Comparison of ENCODE assay signal across 1 cellular context in the genomic region with DNA sequence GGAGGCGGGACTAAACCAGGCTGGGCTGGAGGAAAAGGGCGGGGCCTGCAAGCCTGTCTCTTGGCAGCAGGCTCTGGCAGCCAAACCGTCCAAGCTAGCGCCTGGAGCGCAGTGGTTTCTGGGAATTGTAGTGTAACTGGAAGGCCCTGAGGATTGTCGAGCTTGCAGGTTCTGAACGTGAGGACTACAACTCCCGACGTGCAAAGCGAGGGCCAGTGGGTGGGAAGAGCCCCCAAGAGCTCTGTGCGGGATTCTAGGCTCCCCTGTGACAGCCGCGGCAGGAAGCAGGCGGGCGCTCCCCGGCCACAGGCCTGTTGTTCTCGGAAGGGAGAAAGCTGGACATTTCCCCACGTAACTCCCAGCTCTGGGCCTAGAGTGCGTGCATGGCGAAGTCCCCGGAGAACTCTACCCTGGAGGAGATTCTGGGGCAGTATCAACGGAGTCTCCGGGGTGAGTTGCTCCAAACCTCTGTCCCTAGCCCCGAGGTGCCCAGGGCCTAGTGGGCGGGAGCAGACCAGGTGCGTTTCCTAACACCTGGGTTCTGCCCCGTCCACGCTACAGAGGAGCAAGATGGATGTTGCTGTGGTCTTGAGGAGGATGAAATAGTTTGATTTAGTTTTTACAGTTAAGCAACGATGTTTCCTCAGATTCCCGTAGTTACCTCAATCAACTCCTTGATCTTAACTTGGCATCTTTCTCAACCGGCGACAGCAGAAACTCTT.
TF ChIP-seq lines count a peak whose summit lies in the region.

A gene (plus strand): TSS at position 251 of the 722 bp plus-strand sequence. CDS start 133 bp downstream, at position 384.

TF ChIP-seq in K562, 482 proteins besides CTCF, POLR2A, EP300 and RAD21 (continued from another document):
- TF ChIP-seq, protein P1, sequence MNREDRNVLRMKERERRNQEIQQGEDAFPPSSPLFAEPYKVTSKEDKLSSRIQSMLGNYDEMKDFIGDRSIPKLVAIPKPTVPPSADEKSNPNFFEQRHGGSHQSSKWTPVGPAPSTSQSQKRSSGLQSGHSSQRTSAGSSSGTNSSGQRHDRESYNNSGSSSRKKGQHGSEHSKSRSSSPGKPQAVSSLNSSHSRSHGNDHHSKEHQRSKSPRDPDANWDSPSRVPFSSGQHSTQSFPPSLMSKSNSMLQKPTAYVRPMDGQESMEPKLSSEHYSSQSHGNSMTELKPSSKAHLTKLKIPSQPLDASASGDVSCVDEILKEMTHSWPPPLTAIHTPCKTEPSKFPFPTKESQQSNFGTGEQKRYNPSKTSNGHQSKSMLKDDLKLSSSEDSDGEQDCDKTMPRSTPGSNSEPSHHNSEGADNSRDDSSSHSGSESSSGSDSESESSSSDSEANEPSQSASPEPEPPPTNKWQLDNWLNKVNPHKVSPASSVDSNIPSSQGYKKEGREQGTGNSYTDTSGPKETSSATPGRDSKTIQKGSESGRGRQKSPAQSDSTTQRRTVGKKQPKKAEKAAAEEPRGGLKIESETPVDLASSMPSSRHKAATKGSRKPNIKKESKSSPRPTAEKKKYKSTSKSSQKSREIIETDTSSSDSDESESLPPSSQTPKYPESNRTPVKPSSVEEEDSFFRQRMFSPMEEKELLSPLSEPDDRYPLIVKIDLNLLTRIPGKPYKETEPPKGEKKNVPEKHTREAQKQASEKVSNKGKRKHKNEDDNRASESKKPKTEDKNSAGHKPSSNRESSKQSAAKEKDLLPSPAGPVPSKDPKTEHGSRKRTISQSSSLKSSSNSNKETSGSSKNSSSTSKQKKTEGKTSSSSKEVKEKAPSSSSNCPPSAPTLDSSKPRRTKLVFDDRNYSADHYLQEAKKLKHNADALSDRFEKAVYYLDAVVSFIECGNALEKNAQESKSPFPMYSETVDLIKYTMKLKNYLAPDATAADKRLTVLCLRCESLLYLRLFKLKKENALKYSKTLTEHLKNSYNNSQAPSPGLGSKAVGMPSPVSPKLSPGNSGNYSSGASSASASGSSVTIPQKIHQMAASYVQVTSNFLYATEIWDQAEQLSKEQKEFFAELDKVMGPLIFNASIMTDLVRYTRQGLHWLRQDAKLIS (CRISPR knock-in tag; IDR thresholded peaks at IDR 0.05) = no peak
- TF ChIP-seq FOXP1 (CRISPR knock-in tag; IDR thresholded peaks at IDR 0.05) (peak; percentile 79; the same call in 1 of the 2 replicates), KLF13 (tag; IDR thresholded peaks at IDR 0.05; ENCODE audit: borderline replicate concordance, low read depth) (0 out of 2 replicates have a peak, but pooled peaks have one; percentile 51), SMARCE1 (IDR thresholded peaks at IDR 0.05) (peak; percentile 33; the same call in 1 of the 2 replicates), GTF2E2 (tag; IDR thresholded peaks at IDR 0.05) (peak; percentile 89; the same call in 1 of the 2 replicates), CHD1 (IDR thresholded peaks at IDR 0.05; ENCODE audit: low read length) (no peak), GABPB2 (CRISPR knock-in tag; conservative IDR thresholded peaks at IDR 0.05) (no peak), SP1 (CRISPR knock-in tag; IDR thresholded peaks at IDR 0.05) (peak; percentile 55), SOX6 (IDR thresholded peaks at IDR 0.05) (peak; percentile 45; the same call in 1 of the 2 replicates), CEBPG (CRISPR knock-in tag; IDR thresholded peaks at IDR 0.05) (no peak), CEBPG (tag; conservative IDR thresholded peaks at IDR 0.05 in 1 of 2, IDR thresholded peaks at IDR 0.05 in 1 of 2) (peak in 1 of 2 experiments; percentile 43; a peak in 2 of 4 replicates), ZNF41 (CRISPR knock-in tag; conservative IDR thresholded peaks at IDR 0.05) (no peak), ZNF436 (CRISPR knock-in tag; IDR thresholded peaks at IDR 0.05) (no peak), SRF (CRISPR knock-in tag; IDR thresholded peaks at IDR 0.05) (0 out of 4 replicates have a peak, but pooled peaks of 1 of the 2 experiments have one; percentile 38), ETV1 (tag; conservative IDR thresholded peaks at IDR 0.05; ENCODE audit: low read depth) (peak; percentile 78), TBP (optimal IDR thresholded peaks at IDR 0.05; ENCODE audit: low read depth, low read length) (peak; percentile 88), HDAC8 (tag; IDR thresholded peaks at IDR 0.05) (peak; percentile 62; the same call in 1 of the 2 replicates), ZNF583 (CRISPR knock-in tag; IDR thresholded peaks at IDR 0.05) (peak; percentile 82; the same call in 1 of the 2 replicates), ZNF79 (CRISPR knock-in tag; IDR thresholded peaks at IDR 0.05; ENCODE audit: low read depth) (no peak), SMAD4 (CRISPR knock-in tag; conservative IDR thresholded peaks at IDR 0.05) (peak; percentile 60), FOXK1 (CRISPR knock-in tag; IDR thresholded peaks at IDR 0.05; ENCODE audit: borderline replicate concordance) (peak; percentile 44; the same call in 1 of the 2 replicates), DMBX1 (CRISPR knock-in tag; IDR thresholded peaks at IDR 0.05; ENCODE audit: borderline replicate concordance) (peak; percentile 43; the same call in 1 of the 2 replicates), ZNF551 (CRISPR knock-in tag; IDR thresholded peaks at IDR 0.05) (no peak), ZNF699 (CRISPR knock-in tag; IDR thresholded peaks at IDR 0.05; ENCODE audit: insufficient replicate concordance) (no peak), HEY1 (CRISPR knock-in tag; IDR thresholded peaks at IDR 0.05; ENCODE audit: borderline replicate concordance) (peak; percentile 79; the same call in 1 of the 2 replicates), PCBP1 (IDR thresholded peaks at IDR 0.05; ENCODE audit: low read depth, low read length, poor library complexity, severe bottlenecking) (no peak), STAT5A (IDR thresholded peaks at IDR 0.05; ENCODE audit: borderline replicate concordance, low read length) (0 out of 2 replicates have a peak, but pooled peaks have one; percentile 35), ZNF431 (CRISPR knock-in tag; IDR thresholded peaks at IDR 0.05) (no peak; the same call in 1 of the 2 replicates)
- TF ChIP-seq, protein P2, sequence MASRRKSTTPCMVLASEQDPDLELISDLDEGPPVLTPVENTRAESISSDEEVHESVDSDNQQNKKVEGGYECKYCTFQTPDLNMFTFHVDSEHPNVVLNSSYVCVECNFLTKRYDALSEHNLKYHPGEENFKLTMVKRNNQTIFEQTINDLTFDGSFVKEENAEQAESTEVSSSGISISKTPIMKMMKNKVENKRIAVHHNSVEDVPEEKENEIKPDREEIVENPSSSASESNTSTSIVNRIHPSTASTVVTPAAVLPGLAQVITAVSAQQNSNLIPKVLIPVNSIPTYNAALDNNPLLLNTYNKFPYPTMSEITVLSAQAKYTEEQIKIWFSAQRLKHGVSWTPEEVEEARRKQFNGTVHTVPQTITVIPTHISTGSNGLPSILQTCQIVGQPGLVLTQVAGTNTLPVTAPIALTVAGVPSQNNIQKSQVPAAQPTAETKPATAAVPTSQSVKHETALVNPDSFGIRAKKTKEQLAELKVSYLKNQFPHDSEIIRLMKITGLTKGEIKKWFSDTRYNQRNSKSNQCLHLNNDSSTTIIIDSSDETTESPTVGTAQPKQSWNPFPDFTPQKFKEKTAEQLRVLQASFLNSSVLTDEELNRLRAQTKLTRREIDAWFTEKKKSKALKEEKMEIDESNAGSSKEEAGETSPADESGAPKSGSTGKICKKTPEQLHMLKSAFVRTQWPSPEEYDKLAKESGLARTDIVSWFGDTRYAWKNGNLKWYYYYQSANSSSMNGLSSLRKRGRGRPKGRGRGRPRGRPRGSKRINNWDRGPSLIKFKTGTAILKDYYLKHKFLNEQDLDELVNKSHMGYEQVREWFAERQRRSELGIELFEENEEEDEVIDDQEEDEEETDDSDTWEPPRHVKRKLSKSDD (conservative IDR thresholded peaks at IDR 0.05; ENCODE audit: low read length) = no peak
- TF ChIP-seq, protein P3, sequence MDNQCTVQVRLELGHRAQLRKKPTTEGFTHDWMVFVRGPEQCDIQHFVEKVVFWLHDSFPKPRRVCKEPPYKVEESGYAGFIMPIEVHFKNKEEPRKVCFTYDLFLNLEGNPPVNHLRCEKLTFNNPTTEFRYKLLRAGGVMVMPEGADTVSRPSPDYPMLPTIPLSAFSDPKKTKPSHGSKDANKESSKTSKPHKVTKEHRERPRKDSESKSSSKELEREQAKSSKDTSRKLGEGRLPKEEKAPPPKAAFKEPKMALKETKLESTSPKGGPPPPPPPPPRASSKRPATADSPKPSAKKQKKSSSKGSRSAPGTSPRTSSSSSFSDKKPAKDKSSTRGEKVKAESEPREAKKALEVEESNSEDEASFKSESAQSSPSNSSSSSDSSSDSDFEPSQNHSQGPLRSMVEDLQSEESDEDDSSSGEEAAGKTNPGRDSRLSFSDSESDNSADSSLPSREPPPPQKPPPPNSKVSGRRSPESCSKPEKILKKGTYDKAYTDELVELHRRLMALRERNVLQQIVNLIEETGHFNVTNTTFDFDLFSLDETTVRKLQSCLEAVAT (IDR thresholded peaks at IDR 0.05) = peak in 1 of 2 experiments; percentile 14; a peak in 2 of 4 replicates
- TF ChIP-seq, protein P4, sequence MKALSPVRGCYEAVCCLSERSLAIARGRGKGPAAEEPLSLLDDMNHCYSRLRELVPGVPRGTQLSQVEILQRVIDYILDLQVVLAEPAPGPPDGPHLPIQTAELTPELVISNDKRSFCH (CRISPR knock-in tag; IDR thresholded peaks at IDR 0.05) = no peak
- TF ChIP-seq, protein P4 (tag; IDR thresholded peaks at IDR 0.05) = peak; percentile 41; the same call in 1 of the 2 replicates
- TF ChIP-seq, protein P5, sequence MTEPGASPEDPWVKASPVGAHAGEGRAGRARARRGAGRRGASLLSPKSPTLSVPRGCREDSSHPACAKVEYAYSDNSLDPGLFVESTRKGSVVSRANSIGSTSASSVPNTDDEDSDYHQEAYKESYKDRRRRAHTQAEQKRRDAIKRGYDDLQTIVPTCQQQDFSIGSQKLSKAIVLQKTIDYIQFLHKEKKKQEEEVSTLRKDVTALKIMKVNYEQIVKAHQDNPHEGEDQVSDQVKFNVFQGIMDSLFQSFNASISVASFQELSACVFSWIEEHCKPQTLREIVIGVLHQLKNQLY (CRISPR knock-in tag; conservative IDR thresholded peaks at IDR 0.05) = no peak
- TF ChIP-seq, protein P6, sequence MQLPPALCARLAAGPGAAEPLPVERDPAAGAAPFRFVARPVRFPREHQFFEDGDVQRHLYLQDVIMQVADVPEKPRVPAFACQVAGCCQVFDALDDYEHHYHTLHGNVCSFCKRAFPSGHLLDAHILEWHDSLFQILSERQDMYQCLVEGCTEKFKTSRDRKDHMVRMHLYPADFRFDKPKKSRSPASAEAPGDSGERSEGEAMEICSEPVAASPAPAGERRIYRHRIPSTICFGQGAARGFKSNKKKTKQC (CRISPR knock-in tag; IDR thresholded peaks at IDR 0.05) = peak; percentile 17; the same call in 1 of the 2 replicates
- TF ChIP-seq, protein P7, sequence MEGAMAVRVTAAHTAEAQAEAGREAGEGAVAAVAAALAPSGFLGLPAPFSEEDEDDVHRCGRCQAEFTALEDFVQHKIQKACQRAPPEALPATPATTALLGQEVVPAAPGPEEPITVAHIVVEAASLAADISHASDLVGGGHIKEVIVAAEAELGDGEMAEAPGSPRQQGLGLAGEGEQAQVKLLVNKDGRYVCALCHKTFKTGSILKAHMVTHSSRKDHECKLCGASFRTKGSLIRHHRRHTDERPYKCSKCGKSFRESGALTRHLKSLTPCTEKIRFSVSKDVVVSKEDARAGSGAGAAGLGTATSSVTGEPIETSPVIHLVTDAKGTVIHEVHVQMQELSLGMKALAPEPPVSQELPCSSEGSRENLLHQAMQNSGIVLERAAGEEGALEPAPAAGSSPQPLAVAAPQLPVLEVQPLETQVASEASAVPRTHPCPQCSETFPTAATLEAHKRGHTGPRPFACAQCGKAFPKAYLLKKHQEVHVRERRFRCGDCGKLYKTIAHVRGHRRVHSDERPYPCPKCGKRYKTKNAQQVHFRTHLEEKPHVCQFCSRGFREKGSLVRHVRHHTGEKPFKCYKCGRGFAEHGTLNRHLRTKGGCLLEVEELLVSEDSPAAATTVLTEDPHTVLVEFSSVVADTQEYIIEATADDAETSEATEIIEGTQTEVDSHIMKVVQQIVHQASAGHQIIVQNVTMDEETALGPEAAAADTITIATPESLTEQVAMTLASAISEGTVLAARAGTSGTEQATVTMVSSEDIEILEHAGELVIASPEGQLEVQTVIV (CRISPR knock-in tag; IDR thresholded peaks at IDR 0.05; ENCODE audit: borderline replicate concordance) = no peak
- TF ChIP-seq, protein P8, sequence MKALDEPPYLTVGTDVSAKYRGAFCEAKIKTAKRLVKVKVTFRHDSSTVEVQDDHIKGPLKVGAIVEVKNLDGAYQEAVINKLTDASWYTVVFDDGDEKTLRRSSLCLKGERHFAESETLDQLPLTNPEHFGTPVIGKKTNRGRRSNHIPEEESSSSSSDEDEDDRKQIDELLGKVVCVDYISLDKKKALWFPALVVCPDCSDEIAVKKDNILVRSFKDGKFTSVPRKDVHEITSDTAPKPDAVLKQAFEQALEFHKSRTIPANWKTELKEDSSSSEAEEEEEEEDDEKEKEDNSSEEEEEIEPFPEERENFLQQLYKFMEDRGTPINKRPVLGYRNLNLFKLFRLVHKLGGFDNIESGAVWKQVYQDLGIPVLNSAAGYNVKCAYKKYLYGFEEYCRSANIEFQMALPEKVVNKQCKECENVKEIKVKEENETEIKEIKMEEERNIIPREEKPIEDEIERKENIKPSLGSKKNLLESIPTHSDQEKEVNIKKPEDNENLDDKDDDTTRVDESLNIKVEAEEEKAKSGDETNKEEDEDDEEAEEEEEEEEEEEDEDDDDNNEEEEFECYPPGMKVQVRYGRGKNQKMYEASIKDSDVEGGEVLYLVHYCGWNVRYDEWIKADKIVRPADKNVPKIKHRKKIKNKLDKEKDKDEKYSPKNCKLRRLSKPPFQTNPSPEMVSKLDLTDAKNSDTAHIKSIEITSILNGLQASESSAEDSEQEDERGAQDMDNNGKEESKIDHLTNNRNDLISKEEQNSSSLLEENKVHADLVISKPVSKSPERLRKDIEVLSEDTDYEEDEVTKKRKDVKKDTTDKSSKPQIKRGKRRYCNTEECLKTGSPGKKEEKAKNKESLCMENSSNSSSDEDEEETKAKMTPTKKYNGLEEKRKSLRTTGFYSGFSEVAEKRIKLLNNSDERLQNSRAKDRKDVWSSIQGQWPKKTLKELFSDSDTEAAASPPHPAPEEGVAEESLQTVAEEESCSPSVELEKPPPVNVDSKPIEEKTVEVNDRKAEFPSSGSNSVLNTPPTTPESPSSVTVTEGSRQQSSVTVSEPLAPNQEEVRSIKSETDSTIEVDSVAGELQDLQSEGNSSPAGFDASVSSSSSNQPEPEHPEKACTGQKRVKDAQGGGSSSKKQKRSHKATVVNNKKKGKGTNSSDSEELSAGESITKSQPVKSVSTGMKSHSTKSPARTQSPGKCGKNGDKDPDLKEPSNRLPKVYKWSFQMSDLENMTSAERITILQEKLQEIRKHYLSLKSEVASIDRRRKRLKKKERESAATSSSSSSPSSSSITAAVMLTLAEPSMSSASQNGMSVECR (CRISPR knock-in tag; IDR thresholded peaks at IDR 0.05) = peak; percentile 73; the same call in 1 of the 2 replicates
